In the genomic region with DNA sequence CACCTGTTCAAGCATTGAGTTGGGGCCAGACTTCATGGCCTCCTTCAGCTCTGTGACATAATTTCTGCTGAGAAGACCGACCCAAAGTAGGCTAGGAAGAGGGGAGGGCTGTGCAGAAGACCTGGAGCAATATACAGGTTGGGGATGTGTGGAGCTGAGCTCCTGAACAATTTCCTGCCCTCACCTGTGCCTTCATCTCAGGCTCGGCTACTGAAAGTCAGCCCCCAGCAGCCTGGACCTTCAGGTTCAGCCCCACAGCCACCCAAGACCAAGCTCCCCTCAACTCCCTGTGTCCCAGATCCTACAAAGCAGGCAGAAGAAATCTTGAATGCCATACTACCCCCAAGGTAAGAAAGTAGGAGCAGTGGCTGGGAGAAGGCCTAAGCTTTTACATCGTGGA, we compare ENCODE assay signal across 10 cellular contexts. TPM values are rescaled to one million over a fixed set of nuclear protein-coding genes. Genes with fewer than 3 reads are reported as not detected.
DNase-seq lines count a peak whose midpoint lies in the region; ATAC-seq and TF ChIP-seq lines count a peak whose summit lies in the region.
"Had no signal": no experiment of that assay in that cellular context is flagged by ENCODE, and none has a peak within 500 bp of the region (broad histone marks: within the 10 kb centered on the region; RNA-seq: fewer than 3 reads in every experiment).

No MANE protein-coding gene starts in this region.

- H2AFZ ChIP-seq in hepatocyte (peak overlapping the region; percentile 85), parathyroid adenoma (peak overlapping the region; percentile 94)

- no peak for ATAC-seq in gastrocnemius medialis
- ATAC-seq in HG02852 (IDR thresholded peaks at IDR 0.05; ENCODE audit: unreplicated experiment) = no peak
- no peak for ATAC-seq in GM18517 (IDR thresholded peaks at IDR 0.05; ENCODE audit: unreplicated experiment)

- H3K27ac ChIP-seq in hepatocyte = peak overlapping the region; percentile 67
- H3K27ac ChIP-seq in parathyroid adenoma = peak overlapping the region; percentile 78
- H3K27ac ChIP-seq in gastrocnemius medialis = no peak overlapping the region

- peak overlapping the region; percentile 88 for H3K4me2 ChIP-seq in hepatocyte
- H3K4me2 ChIP-seq in parathyroid adenoma (ENCODE audit: low read length) = peak overlapping the region; percentile 86

- peaks cover under 1% of the 10 kb centered on the region for H3K36me3 ChIP-seq in adipocyte (ENCODE audit: control insufficient read depth, insufficient read depth, low read length, severe bottlenecking)
- H3K36me3 ChIP-seq in hepatocyte (replicated peaks; ENCODE audit: insufficient read depth, low read depth) = no peaks in the 10 kb centered on the region
- no peaks in the 10 kb centered on the region for H3K36me3 ChIP-seq in parathyroid adenoma (ENCODE audit: control insufficient read depth, insufficient read depth, low read length)
- peaks cover 0 to 2% of the 10 kb centered on the region in 2 donors for H3K36me3 ChIP-seq in gastrocnemius medialis

- H3K9me3 ChIP-seq in adipocyte (ENCODE audit: control insufficient read depth, low read length) (no peaks in the 10 kb centered on the region), hepatocyte (ENCODE audit: low read depth) (no peaks in the 10 kb centered on the region), parathyroid adenoma (ENCODE audit: control insufficient read depth, low read length) (no peaks in the 10 kb centered on the region), gastrocnemius medialis (no peaks in the 10 kb centered on the region)

- WGBS in hepatocyte (ENCODE audit: low lambda C conversion rate, missing lambda C conversion rate) = 96% methylated on average over 3 of the region's 3 CpGs

- peaks cover 21% of the 10 kb centered on the region for H3K79me2 ChIP-seq in hepatocyte
- H3K79me2 ChIP-seq in parathyroid adenoma = peaks cover 2% of the 10 kb centered on the region

- no peaks in the 10 kb centered on the region for H3K9me2 ChIP-seq in hepatocyte (replicated peaks; ENCODE audit: insufficient read depth)

- intact Hi-C loops in gastrocnemius medialis (cut with DNase I; ENCODE audit: low total_unique reads) = no loop called here

- peaks cover 18% of the 10 kb centered on the region for H3K4me1 ChIP-seq in adipocyte (ENCODE audit: control insufficient read depth, insufficient read depth, low read length)
- H3K4me1 ChIP-seq in hepatocyte (ENCODE audit: insufficient read depth) = peaks cover 32% of the 10 kb centered on the region
- peaks cover 8% of the 10 kb centered on the region for H3K4me1 ChIP-seq in parathyroid adenoma
- peaks cover 14 to 15% of the 10 kb centered on the region in 2 donors for H3K4me1 ChIP-seq in gastrocnemius medialis

- in situ Hi-C loops in gastrocnemius medialis (cut with MboI; ENCODE audit: low sequenced_read_pairs in 4 of 4) = loop anchor here in 2 of 4 donors (5.0 kb wide), 2 partner anchors 35 to 40 kb away; a partner anchor contains a TSS

- TF ChIP-seq POLR2A in gastrocnemius medialis (IDR thresholded peaks at IDR 0.05) = no peak

- peaks cover 3% of the 10 kb centered on the region for H4K20me1 ChIP-seq in hepatocyte (ENCODE audit: insufficient read depth, poor library complexity, severe bottlenecking)

- TF ChIP-seq CTCF in AG10803 (conservative IDR thresholded peaks at IDR 0.05; ENCODE audit: low read length) (no peak), hepatocyte (IDR thresholded peaks at IDR 0.05; ENCODE audit: poor library complexity) (no peak), parathyroid adenoma (IDR thresholded peaks at IDR 0.05) (no peak), gastrocnemius medialis (IDR thresholded peaks at IDR 0.05 in 4 of 5, conservative IDR thresholded peaks at IDR 0.05 in 1 of 5) (no peak)

- H3K9ac ChIP-seq in adipocyte (ENCODE audit: low read length) = no peak overlapping the region
- H3K9ac ChIP-seq in parathyroid adenoma = no peak overlapping the region

- peak overlapping the region; percentile 51; the same call in 1 of the 2 replicates for H3K4me3 ChIP-seq in AG10803 (ENCODE audit: low read length)
- H3K4me3 ChIP-seq in adipocyte (ENCODE audit: low read length) = peak overlapping the region; percentile 80
- H3K4me3 ChIP-seq in hepatocyte = peak overlapping the region; percentile 72
- peak overlapping the region; percentile 70 for H3K4me3 ChIP-seq in parathyroid adenoma (ENCODE audit: low read depth, low read length)
- H3K4me3 ChIP-seq in gastrocnemius medialis = peak overlapping the region in 2 of 4 donors; percentile 49 to 52

- DNase-seq in AG10803 (ENCODE audit: low read depth) (no peak), adipocyte (ENCODE audit: low read depth) (no peak), hepatocyte (ENCODE audit: low spot score) (no peak), SHP77 treated with DMSO at 0.1 percent for 48 hours (lab: John Stamatoyannopoulos, UW) (no peak), gastrocnemius medialis (no peak)
- DNase-seq: NCI-H1436 treated with DMSO at 0.1 percent for 48 hours had no signal

- H3K27me3 ChIP-seq in adipocyte (replicated peaks; ENCODE audit: control insufficient read depth, insufficient read depth, low read length) = no peaks in the 10 kb centered on the region
- H3K27me3 ChIP-seq in hepatocyte = no peaks in the 10 kb centered on the region
- H3K27me3 ChIP-seq in parathyroid adenoma (ENCODE audit: control insufficient read depth, insufficient read depth, low read length) = no peaks in the 10 kb centered on the region
- no peaks in the 10 kb centered on the region for H3K27me3 ChIP-seq in gastrocnemius medialis

RNA-seq across cellular contexts. Expression of a gene that starts 0.7 kb away (rescaled TPM):
- total RNA-seq in hepatocyte (11.5 TPM in 2 replicates), gastrocnemius medialis (1 to 10 TPM; 1.5 to 4.0 (median 2.3) TPM)
- 33.1 and 38.8 TPM in 2 replicates for polyA plus RNA-seq in hepatocyte
- polyA plus RNA-seq: CD14-positive monocyte had no signal

RNA-seq across cellular contexts. Expression of a gene that starts 3.3 kb away (rescaled TPM):
- total RNA-seq in hepatocyte (10.5 and 10.9 TPM in 2 replicates), gastrocnemius medialis (1 to 10 TPM; 5.2 to 9.2 (median 6.5) TPM)
- 6.5 and 8.0 TPM in 2 replicates for polyA plus RNA-seq in hepatocyte

RNA-seq across cellular contexts. Expression of a gene that starts 38.3 kb away (rescaled TPM):
- total RNA-seq in hepatocyte (36.0 and 47.2 TPM in 2 replicates), gastrocnemius medialis (10 to 100 TPM; 37.2 to 49.1 (median 43.2) TPM)
- 51.7 and 56.1 TPM in 2 replicates for polyA plus RNA-seq in hepatocyte

RNA-seq across cellular contexts. Expression of a gene that starts 42.8 kb away (rescaled TPM):
- total RNA-seq in hepatocyte = 74.7 TPM in 2 replicates
- 46.5 and 62.8 TPM in 2 replicates for polyA plus RNA-seq in hepatocyte
- total RNA-seq in gastrocnemius medialis = 10 to 100 TPM; 72.1 to 81.0 (median 74.5) TPM

Comparison
In these comparisons a context has a peak if more than half of its experiments do, and no peak if none do; other contexts are left out.
1. H3K27ac ChIP-seq: peak in hepatocyte (single experiment) and parathyroid adenoma (single experiment); none in gastrocnemius medialis (0 of 4).